In the genomic region with DNA sequence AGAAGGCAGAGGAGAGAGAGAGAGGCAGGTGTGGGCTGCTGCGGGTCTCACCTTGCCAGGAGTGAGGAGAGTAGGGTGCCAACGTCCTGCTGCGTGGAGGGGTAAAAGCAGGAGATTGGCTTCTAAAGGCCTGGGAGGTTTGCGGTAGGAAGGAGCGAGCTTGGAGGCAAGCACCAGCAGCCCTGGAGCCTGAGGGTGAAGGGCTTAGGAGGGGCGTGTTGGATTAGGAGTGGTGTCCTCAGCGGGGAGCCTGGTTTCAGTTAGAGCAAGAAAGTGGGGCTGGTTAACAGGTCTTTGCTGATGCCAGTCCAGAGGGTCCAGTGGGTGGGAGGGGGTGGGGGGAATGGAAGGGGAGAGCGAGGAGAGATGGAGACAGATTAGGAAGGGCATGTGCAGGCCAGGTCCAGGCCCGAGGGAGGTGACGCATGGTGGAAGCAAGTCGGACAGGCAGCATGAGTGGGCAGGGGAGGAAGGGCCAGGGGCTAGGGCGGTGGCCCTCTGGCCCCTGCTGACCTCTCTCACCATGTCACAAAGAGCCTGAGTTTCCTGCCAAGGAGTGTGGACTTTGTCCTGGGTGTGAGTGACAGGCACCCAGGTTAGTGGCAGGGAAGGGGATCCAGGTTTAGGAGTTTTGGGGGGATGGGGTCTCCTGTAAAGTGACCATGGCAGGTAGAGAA, we compare ENCODE assay signal across 23 cellular contexts. TPM values are rescaled to one million over a fixed set of nuclear protein-coding genes. Genes with fewer than 3 reads are reported as not detected.
DNase-seq lines count a peak whose midpoint lies in the region; ATAC-seq, FAIRE-seq and TF ChIP-seq lines count a peak whose summit lies in the region.
"Had no signal": no experiment of that assay in that cellular context is flagged by ENCODE, and none has a peak within 500 bp of the region (broad histone marks: within the 10 kb centered on the region; RNA-seq: fewer than 3 reads in every experiment).

No MANE protein-coding gene starts in this region.

- peaks cover 52 to 62% of the 10 kb centered on the region in 2 donors for H3K4me1 Mint-ChIP-seq in natural killer cell
- H3K4me1 Mint-ChIP-seq in natural killer cell treated with Interleukin-12 subunit alpha and Interleukin-12 subunit beta and Interleukin-15 and Interleukin-18, amount 100 ng/mL, for 72 hours (ENCODE audit: low read depth in 2 of 2) = peaks cover 42 to 43% of the 10 kb centered on the region in 2 donors

- no peaks in the 10 kb centered on the region for H3K36me3 Mint-ChIP-seq in natural killer cell
- no peaks in the 10 kb centered on the region for H3K36me3 Mint-ChIP-seq in natural killer cell treated with Interleukin-12 subunit alpha and Interleukin-12 subunit beta and Interleukin-15 and Interleukin-18, amount 100 ng/mL, for 72 hours

- H3K4me1 ChIP-seq in colonic mucosa (no peaks in the 10 kb centered on the region), mucosa of descending colon (ENCODE audit: low read depth) (peaks cover 5% of the 10 kb centered on the region), pancreas (no peaks in the 10 kb centered on the region)
- H3K4me1 ChIP-seq: SJSA1 had no signal

- peak overlapping the region; percentile 81 to 84 for H3K27ac Mint-ChIP-seq in natural killer cell
- H3K27ac Mint-ChIP-seq in natural killer cell treated with Interleukin-12 subunit alpha and Interleukin-12 subunit beta and Interleukin-15 and Interleukin-18, amount 100 ng/mL, for 72 hours = no peak overlapping the region
- H3K27ac Mint-ChIP-seq: HFFc6 had no signal

- H3K9me3 ChIP-seq in colonic mucosa (no peaks in the 10 kb centered on the region), mucosa of descending colon (no peaks in the 10 kb centered on the region), pancreas (no peaks in the 10 kb centered on the region)
- H3K9me3 ChIP-seq: SJSA1 had no signal

- no peak for TF ChIP-seq CTCF in natural killer cell (IDR thresholded peaks at IDR 0.05)
- no peak for TF ChIP-seq CTCF in colonic mucosa (IDR thresholded peaks at IDR 0.05)
- no peak for TF ChIP-seq CTCF in mucosa of descending colon (IDR thresholded peaks at IDR 0.05)
- TF ChIP-seq CTCF in pancreas (IDR thresholded peaks at IDR 0.05) = no peak

- H3K9ac ChIP-seq in colonic mucosa (ENCODE audit: low read depth in 2 of 2, low read length in 2 of 2) = no peak overlapping the region

- FAIRE-seq in pancreas (lab: Jason Lieb, UNC) = no peak
- FAIRE-seq: GM12891, GM18507, HTR-8/SVneo had no signal

- H3K4me3 Mint-ChIP-seq in natural killer cell = no peak overlapping the region
- H3K4me3 Mint-ChIP-seq in natural killer cell treated with Interleukin-12 subunit alpha and Interleukin-12 subunit beta and Interleukin-15 and Interleukin-18, amount 100 ng/mL, for 72 hours = no peak overlapping the region
- H3K4me3 Mint-ChIP-seq: CD14-positive monocyte, HFFc6 had no signal

- H3K27me3 ChIP-seq in colonic mucosa (no peaks in the 10 kb centered on the region), pancreas (no peaks in the 10 kb centered on the region)
- H3K27me3 ChIP-seq: SJSA1 had no signal

- H3K27me3 Mint-ChIP-seq in natural killer cell (ENCODE audit: low read depth in 2 of 2) = peaks cover 5 to 10% of the 10 kb centered on the region in 2 donors
- H3K27me3 Mint-ChIP-seq in natural killer cell treated with Interleukin-12 subunit alpha and Interleukin-12 subunit beta and Interleukin-15 and Interleukin-18, amount 100 ng/mL, for 72 hours = peaks cover 0 to 10% of the 10 kb centered on the region in 2 donors

- H3K4me3 ChIP-seq in colonic mucosa = no peak overlapping the region
- no peak overlapping the region for H3K4me3 ChIP-seq in mucosa of descending colon
- no peak overlapping the region for H3K4me3 ChIP-seq in pancreas
- H3K4me3 ChIP-seq: SJSA1 had no signal

- H3K36me3 ChIP-seq in colonic mucosa = peaks cover 10% of the 10 kb centered on the region
- H3K36me3 ChIP-seq in mucosa of descending colon (ENCODE audit: low read depth) = peaks cover 2% of the 10 kb centered on the region
- peaks cover 0 to 73% (median 26%) of the 10 kb centered on the region in 3 donors for H3K36me3 ChIP-seq in pancreas

- DNase-seq in natural killer cell (no peak), colonic mucosa (peak; percentile 61), mucosa of descending colon (peak in 2 of 3 donors; percentile 47 to 69), pancreas (no peak)
- no peak for DNase-seq in natural killer cell treated with Interleukin-12 subunit alpha and Interleukin-12 subunit beta and Interleukin-15 and Interleukin-18, amount 100 ng/mL, for 72 hours (ENCODE audit: low spot score)
- DNase-seq: DMS 273 treated with DMSO at 0.1 percent for 48 hours, GDM1, GOT3, HFFc6, NCI-H1417 treated with DMSO at 0.1 percent for 48 hours, NCI-H1930, NCI-H2171, NCI-H446, NCI-H69, OCI-M1 had no signal

- WGBS in pancreas, 2 donors = 88 to 89% methylated on average over 12 of the region's 12 CpGs

- intact Hi-C loops in natural killer cell (cut with micrococcal nuclease) = loop anchor here (5.0 kb wide), 1 partner anchor 241 kb away; the partner anchor contains the start of gene CEP350
- intact Hi-C loops in colonic mucosa (cut with DNase I) = no loop called here
- intact Hi-C loops in mucosa of descending colon (cut with DNase I, micrococcal nuclease) = no loop called here
- intact Hi-C loops in pancreas (cut with DNase I) = loop anchor here in 1 of 3 donors (10.0 kb wide), 1 partner anchor 281 kb away; no protein-coding TSS in a partner anchor

- H3K9me3 Mint-ChIP-seq in natural killer cell = no peaks in the 10 kb centered on the region
- H3K9me3 Mint-ChIP-seq in natural killer cell treated with Interleukin-12 subunit alpha and Interleukin-12 subunit beta and Interleukin-15 and Interleukin-18, amount 100 ng/mL, for 72 hours = no peaks in the 10 kb centered on the region
- H3K9me3 Mint-ChIP-seq: HFFc6 had no signal

- ATAC-seq in natural killer cell (no peak), mucosa of descending colon (peak; percentile 70), pancreas (no peak), GM21576 (IDR thresholded peaks at IDR 0.05; ENCODE audit: unreplicated experiment) (no peak), GM21528 (IDR thresholded peaks at IDR 0.05; ENCODE audit: low FRiP score, unreplicated experiment) (no peak)
- ATAC-seq in natural killer cell treated with Interleukin-12 subunit alpha and Interleukin-12 subunit beta and Interleukin-15 and Interleukin-18, amount 100 ng/mL, for 72 hours = no peak

- H3K27ac ChIP-seq in colonic mucosa (no peak overlapping the region), pancreas (no peak overlapping the region)
- H3K27ac ChIP-seq: SJSA1 had no signal

RNA-seq across cellular contexts. Expression of gene LHX4, which starts 36.6 kb away (rescaled TPM):
- under 1 TPM in 1 of 3 donors, not detected in 2; 0.08 TPM for total RNA-seq in natural killer cell
- not detected for total RNA-seq in natural killer cell treated with Interleukin-12 subunit alpha and Interleukin-12 subunit beta and Interleukin-15 and Interleukin-18, amount 100 ng/mL, for 72 hours
- total RNA-seq in colonic mucosa = under 1 TPM; 0.74 to 0.77 TPM
- total RNA-seq in mucosa of descending colon = 1 to 10 TPM in 1 of 3 donors, under 1 TPM in 2; 0.41 to 2.5 (median 0.89) TPM
- total RNA-seq in pancreas = under 1 TPM in 3 of 6 donors, not detected in 3; 0.03 to 0.12 (median 0.12) TPM
- under 1 TPM; 0.04 to 0.19 TPM for polyA plus RNA-seq in pancreas
- total RNA-seq: A673 had no signal
- polyA plus RNA-seq: CD14-positive monocyte had no signal

RNA-seq across cellular contexts. Expression of gene QSOX1, which starts 38.8 kb away (rescaled TPM):
- 10 to 100 TPM; 31.0 to 42.7 (median 38.2) TPM for total RNA-seq in natural killer cell
- total RNA-seq in natural killer cell treated with Interleukin-12 subunit alpha and Interleukin-12 subunit beta and Interleukin-15 and Interleukin-18, amount 100 ng/mL, for 72 hours = 10 to 100 TPM; 39.1 to 60.3 TPM
- 100 to 1,000 TPM; 395 to 450 TPM for total RNA-seq in colonic mucosa
- 100 to 1,000 TPM in 2 of 3 donors, 10 to 100 TPM in 1; 96.4 to 260 (median 185) TPM for total RNA-seq in mucosa of descending colon
- total RNA-seq in pancreas = 100 to 1,000 TPM in 4 of 6 donors, 10 to 100 TPM in 2; 67.5 to 143 (median 123) TPM
- 100 to 1,000 TPM in 1 of 2 donors, 10 to 100 TPM in 1; 85.1 to 117 TPM for polyA plus RNA-seq in pancreas

Comparison
In these comparisons a context has a peak if more than half of its experiments do, and no peak if none do; other contexts are left out.
1. H3K27ac Mint-ChIP-seq: peak in natural killer cell (2 of 2); none in natural killer cell treated with Interleukin-12 subunit alpha and Interleukin-12 subunit beta and Interleukin-15 and Interleukin-18, amount 100 ng/mL, for 72 hours (0 of 2).
2. DNase-seq: peak in colonic mucosa (single experiment) and mucosa of descending colon (2 of 3); none in natural killer cell (single experiment), natural killer cell treated with Interleukin-12 subunit alpha and Interleukin-12 subunit beta and Interleukin-15 and Interleukin-18, amount 100 ng/mL, for 72 hours (single experiment) and pancreas (0 of 6).